ENCODE assay signal across 8 cellular contexts in genomic region chr20:47353697-47354387, GRCh38. TPM values are rescaled to one million over a fixed set of nuclear protein-coding genes. Genes with fewer than 3 reads are reported as not detected.
DNase-seq lines count a peak whose midpoint lies in the region; ATAC-seq, FAIRE-seq and TF ChIP-seq lines count a peak whose summit lies in the region.

No MANE protein-coding gene starts in this region.

- no peaks in the 10 kb centered on the region for H3K36me3 ChIP-seq in IMR-90 (ENCODE audit: control insufficient read depth, insufficient read depth, low read length)
- no peaks in the 10 kb centered on the region for H3K36me3 ChIP-seq in astrocyte (ENCODE audit: insufficient read depth, low read length)
- no peaks in the 10 kb centered on the region for H3K36me3 ChIP-seq in right lobe of liver

- H3K27ac ChIP-seq in IMR-90 (ENCODE audit: insufficient read depth, low read length) (peak overlapping the region; percentile 98), astrocyte (ENCODE audit: low read depth, low read length) (peak overlapping the region; percentile 95), right lobe of liver (peak overlapping the region; percentile 93 to 98 (median 98))

- peak overlapping the region; percentile 94 for H3K56ac ChIP-seq in IMR-90 (ENCODE audit: extremely low read depth, insufficient read depth, low read length)

- in situ Hi-C loops in ACHN (cut with HindIII; ENCODE audit: low pct_ligation_motif_present, low pct_unique_long_range_greater_than_20kb, low sequenced_read_pairs), result no loop called here
- in situ Hi-C loops in IMR-90 (cut with MboI; ENCODE audit: low sequenced_read_pairs), result no loop called here

- H3K79me1 ChIP-seq in IMR-90 (ENCODE audit: low read depth in 1 of 2, low read length in 2 of 2), result peaks cover 36 to 73% of the 10 kb centered on the region in 2 experiments; a peak in 3 of 4 replicates

- peak overlapping the region; percentile 99 for H2BK120ac ChIP-seq in IMR-90 (ENCODE audit: low read depth, low read length)

- H3K9ac ChIP-seq in IMR-90 (ENCODE audit: low read depth, low read length) (peak overlapping the region; percentile 71), astrocyte (ENCODE audit: low read length) (peak overlapping the region; percentile 86)

- no peak for TF ChIP-seq RAD21 in IMR-90 (IDR thresholded peaks at IDR 0.05; ENCODE audit: low read length)

- no peaks in the 10 kb centered on the region for H3K9me3 ChIP-seq in IMR-90 (ENCODE audit: control insufficient read depth, insufficient read depth, low read length)
- H3K9me3 ChIP-seq in astrocyte (ENCODE audit: insufficient read depth, low read depth, low read length), result no peaks in the 10 kb centered on the region
- no peaks in the 10 kb centered on the region for H3K9me3 ChIP-seq in right lobe of liver

- H3K14ac ChIP-seq in IMR-90 (replicated peaks; ENCODE audit: low read depth, low read length), result peak overlapping the region; percentile 95

- H4K5ac ChIP-seq in IMR-90 (ENCODE audit: low read depth, low read length), result peak overlapping the region; percentile 98

- H3K79me2 ChIP-seq in astrocyte (ENCODE audit: insufficient read depth, low read length), result peaks cover 70% of the 10 kb centered on the region

- WGBS in IMR-90 (ENCODE audit: extremely low coverage in 2 of 2, insufficient read length in 1 of 2), 2 experiments, result no CpG with 5 or more reads among the region's 6 CpGs
- WGBS in right lobe of liver (ENCODE audit: insufficient coverage, low coverage, low lambda C conversion rate, missing lambda C conversion rate), result 25% methylated on average over 5 of the region's 6 CpGs

- peaks cover 61% of the 10 kb centered on the region for H3K4me1 Mint-ChIP-seq in astrocyte (ENCODE audit: low read depth, unreplicated experiment)

- peak overlapping the region; percentile 82 for H3K27ac Mint-ChIP-seq in astrocyte (ENCODE audit: unreplicated experiment)

- CTCF ChIA-PET in IMR-90 (lab: Yijun Ruan, JAX), result interaction anchor here (1.0 kb wide), 1 partner anchor 30 kb away, joined by 6 read pairs; no protein-coding TSS in a partner anchor
- CTCF ChIA-PET in HEK293T (lab: Yijun Ruan, JAX), result interaction anchor here (0.6 kb wide), 1 partner anchor 19 kb away, joined by 3 read pairs; no protein-coding TSS in a partner anchor

- peak overlapping the region; percentile 62 for H2AK9ac ChIP-seq in IMR-90 (replicated peaks; ENCODE audit: low read depth, low read length, poor library complexity)

- H2AK5ac ChIP-seq in IMR-90 (ENCODE audit: low read depth, low read length), result peak overlapping the region; percentile 88

- H4K91ac ChIP-seq in IMR-90 (ENCODE audit: insufficient read depth, low read depth, low read length), result peak overlapping the region; percentile 86

- H3K27me3 Mint-ChIP-seq in astrocyte (ENCODE audit: low read depth, unreplicated experiment), result no peaks in the 10 kb centered on the region

- H3K4me3 Mint-ChIP-seq in astrocyte (ENCODE audit: unreplicated experiment), result no peak overlapping the region

- no TSS peak for BruUV-seq in IMR-90 (replicated peaks; lab: Mats Ljungman, UMichigan)

- H3K36me3 Mint-ChIP-seq in astrocyte (ENCODE audit: low read depth, unreplicated experiment), result no peaks in the 10 kb centered on the region

- peak overlapping the region; percentile 94 for H3K23ac ChIP-seq in IMR-90 (ENCODE audit: low read depth, low read length)

- TF ChIP-seq POLR2A in IMR-90 (IDR thresholded peaks at IDR 0.05; ENCODE audit: low read depth, low read length) (no peak), right lobe of liver (IDR thresholded peaks at IDR 0.05) (no peak)

- H3K4me3 ChIP-seq in IMR-90 (ENCODE audit: insufficient read depth, low read depth, low read length), result no peak overlapping the region
- H3K4me3 ChIP-seq in astrocyte (ENCODE audit: insufficient read depth, low read depth, low read length), result peak overlapping the region; percentile 39
- H3K4me3 ChIP-seq in right lobe of liver, result no peak overlapping the region

- H3K4ac ChIP-seq in IMR-90 (ENCODE audit: low read depth, low read length), result peak overlapping the region; percentile 100

- ATAC-seq in IMR-90 (ENCODE audit: low read depth) (no peak), right lobe of liver (no peak)

- peak overlapping the region; percentile 97 for H2BK5ac ChIP-seq in IMR-90 (ENCODE audit: low read depth, low read length, poor library complexity, severe bottlenecking)

- peak overlapping the region; percentile 79 for H2BK15ac ChIP-seq in IMR-90 (ENCODE audit: low read depth, low read length)

- POLR2A ChIA-PET in IMR-90 (lab: Charles Lee; ENCODE audit: unreplicated experiment), result interaction anchor here (0.6 to 1.1 kb wide), 2 partner anchors 22 to 36 kb away, joined by 3 to 5 read pairs; no protein-coding TSS in a partner anchor
- POLR2A ChIA-PET in HEK293T (lab: Yijun Ruan, JAX), result interaction anchor here (2.2 kb wide), 1 partner anchor 10 kb away, joined by 7 read pairs; no protein-coding TSS in a partner anchor

- dilution Hi-C loops in IMR-90 (cut with HindIII; ENCODE audit: low sequenced_read_pairs, unreplicated experiment), result no loop called here

- peak overlapping the region; percentile 56 for H3K4me2 ChIP-seq in IMR-90 (ENCODE audit: low read depth, low read length)
- peak overlapping the region; percentile 80 for H3K4me2 ChIP-seq in astrocyte (ENCODE audit: low read length)

- peak; percentile 55 for DNase-seq in ACHN
- no peak for DNase-seq in IMR-90
- peak; percentile 56 for DNase-seq in astrocyte (ENCODE audit: low read depth)
- peak in 2 of 3 donors; percentile 5 to 12 for DNase-seq in right lobe of liver
- no peak for DNase-seq in HEK293T (ENCODE audit: extremely low spot score)
- no peak for DNase-seq in mesenteric fat pad (ENCODE audit: low spot score)
- no peak for DNase-seq in NCI-H128 (lab: John Stamatoyannopoulos, UW; ENCODE audit: unreplicated experiment)
- no peak for DNase-seq in ecto neural progenitor cell (ENCODE audit: low spot score)

- FAIRE-seq in astrocyte (lab: Jason Lieb, UNC), result no peak

- H2AFZ ChIP-seq in IMR-90 (replicated peaks; ENCODE audit: low read length, poor library complexity) (no peak overlapping the region), astrocyte (ENCODE audit: low read depth, low read length) (no peak overlapping the region)

- peak overlapping the region; percentile 98 for H3K18ac ChIP-seq in IMR-90 (ENCODE audit: low read depth, low read length)

- intact Hi-C loops in IMR-90 (cut with micrococcal nuclease) (no loop called here), right lobe of liver (cut with DNase I) (no loop called here)

- H2BK20ac ChIP-seq in IMR-90 (ENCODE audit: low read depth, low read length), result peak overlapping the region; percentile 87

- H3K27me3 ChIP-seq in IMR-90 (ENCODE audit: control insufficient read depth, insufficient read depth, low read length) (no peaks in the 10 kb centered on the region), astrocyte (ENCODE audit: insufficient read depth, low read length) (no peaks in the 10 kb centered on the region), right lobe of liver (no peaks in the 10 kb centered on the region)

- H3K4me1 ChIP-seq in IMR-90 (ENCODE audit: control insufficient read depth, insufficient read depth, low read length) (peaks cover 71% of the 10 kb centered on the region), astrocyte (ENCODE audit: insufficient read depth, low read length) (peaks cover 97% of the 10 kb centered on the region), right lobe of liver (peaks cover 0 to 95% (median 53%) of the 10 kb centered on the region in 4 donors)

- H3K9me3 Mint-ChIP-seq in astrocyte (ENCODE audit: unreplicated experiment), result no peaks in the 10 kb centered on the region

- peaks cover 12% of the 10 kb centered on the region for H3K9me1 ChIP-seq in IMR-90 (ENCODE audit: insufficient read depth, low read length)

- TF ChIP-seq CTCF in IMR-90 (conservative IDR thresholded peaks at IDR 0.05; ENCODE audit: low read depth, low read length) (no peak), astrocyte (IDR thresholded peaks at IDR 0.05; ENCODE audit: insufficient read depth, low read depth, low read length) (no peak), right lobe of liver (IDR thresholded peaks at IDR 0.05) (no peak)

- peak overlapping the region; percentile 97 to 99 for H4K8ac ChIP-seq in IMR-90 (ENCODE audit: low read depth in 2 of 2, low read length in 2 of 2)

- H4K20me1 ChIP-seq in IMR-90 (ENCODE audit: insufficient read depth, low read length) (no peaks in the 10 kb centered on the region), astrocyte (ENCODE audit: insufficient read depth, low read length) (no peaks in the 10 kb centered on the region)

TF ChIP-seq in IMR-90, 13 proteins besides CTCF, POLR2A, EP300 and RAD21 (continues in another document):
- no peak for TF ChIP-seq ELK1 (IDR thresholded peaks at IDR 0.05; ENCODE audit: borderline replicate concordance, low read depth, low read length)

TF ChIP-seq in HEK293T, 16 proteins besides CTCF, POLR2A, EP300 and RAD21 (continues in another document):
- TF ChIP-seq BHLHE40 (IDR thresholded peaks at IDR 0.05; ENCODE audit: borderline replicate concordance) (no peak), ZNF384 (IDR thresholded peaks at IDR 0.05) (no peak), PKNOX1 (IDR thresholded peaks at IDR 0.05) (no peak), FOXM1 (IDR thresholded peaks at IDR 0.05; ENCODE audit: borderline replicate concordance) (no peak), ARNT (IDR thresholded peaks at IDR 0.05) (no peak), TARDBP (IDR thresholded peaks at IDR 0.05) (no peak), LEF1 (IDR thresholded peaks at IDR 0.05; ENCODE audit: borderline replicate concordance) (no peak), L3MBTL2 (conservative IDR thresholded peaks at IDR 0.05) (no peak), HDGF (IDR thresholded peaks at IDR 0.05; ENCODE audit: borderline replicate concordance) (no peak), ELF4 (IDR thresholded peaks at IDR 0.05) (no peak), FOXA1 (IDR thresholded peaks at IDR 0.05) (no peak), SUZ12 (IDR thresholded peaks at IDR 0.05) (no peak), FOXK2 (IDR thresholded peaks at IDR 0.05) (no peak), CTBP1 (IDR thresholded peaks at IDR 0.05; ENCODE audit: borderline replicate concordance) (no peak)

RNA-seq across cellular contexts. Expression of gene ZMYND8, which starts 2.7 kb away (rescaled TPM):
- total RNA-seq in IMR-90 (2012; rRNA removed) (23.6 and 24.0 TPM in 2 replicates), astrocyte (43.9 and 45.8 TPM in 2 replicates), right lobe of liver (10 to 100 TPM in 5 of 6 experiments, 1 to 10 TPM in 1; 7.8 to 25.7 (median 13.8) TPM), mesenteric fat pad (23.1 TPM)
- polyA plus RNA-seq in IMR-90 (2012; rRNA removed), result 28.2 and 28.3 TPM in 2 replicates
- polyA plus RNA-seq in IMR-90 (2012; cell fraction: cytosol; rRNA removed), result 12.6 and 14.1 TPM in 2 replicates
- polyA plus RNA-seq in IMR-90 (2012; cell fraction: nucleus; rRNA removed; ENCODE audit: low replicate concordance), result 43.6 and 72.5 TPM in 2 replicates

Comparison
In these comparisons a context has a peak if more than half of its experiments do, and no peak if none do; other contexts are left out.
1. DNase-seq: peak in ACHN (single experiment), astrocyte (single experiment) and right lobe of liver (2 of 3); none in IMR-90 (single experiment), HEK293T (single experiment), mesenteric fat pad (single experiment), NCI-H128 (single experiment) and ecto neural progenitor cell (single experiment).
2. Peak in every context shown above with its lines, with median percentiles within 50 percentile points of each other: H3K27ac ChIP-seq.